24 cellular contexts compared by ENCODE assay signal in genomic region chr2:175461839-175462238, GRCh38.
DNase-seq lines count a peak whose midpoint lies in the region; TF ChIP-seq lines count a peak whose summit lies in the region.
"Had no signal": no experiment of that assay in that cellular context is flagged by ENCODE, and none has a peak within 500 bp of the region (broad histone marks: within the 10 kb centered on the region; RNA-seq: fewer than 3 reads in every experiment).

No MANE protein-coding gene starts in this region.

- H3K4me3 ChIP-seq in HL-60 (replicated peaks; ENCODE audit: insufficient read depth, low read length) = no peak overlapping the region
- H3K4me3 ChIP-seq: coronary artery, smooth muscle cell, thoracic aorta had no signal

- no peaks in the 10 kb centered on the region for H3K27me3 ChIP-seq in HL-60 (ENCODE audit: insufficient read depth, poor library complexity, severe bottlenecking)

- peak in 1 of 2 experiments; percentile 42 for DNase-seq in HL-60 (ENCODE audit: low read depth in 1 of 2, low spot score in 1 of 2)
- peak; percentile 33 for DNase-seq in NCI-H187 treated with DMSO at 0.1 percent for 48 hours (lab: John Stamatoyannopoulos, UW)
- peak; percentile 95 for DNase-seq in NCI-H748 (lab: John Stamatoyannopoulos, UW; ENCODE audit: unreplicated experiment)
- peak; percentile 57 for DNase-seq in left kidney (ENCODE audit: low read depth, low spot score)
- DNase-seq in GM19240 (ENCODE audit: insufficient read length, low spot score) = no peak
- DNase-seq in nucleus accumbens (lab: John Stamatoyannopoulos, UW) = no peak
- no peak for DNase-seq in RKO (ENCODE audit: low spot score)
- DNase-seq: activated CD4-positive, alpha-beta T cell treated with anti-CD3 and anti-CD28 coated beads for 1 hour; activated CD8-positive, alpha-beta memory T cell treated with anti-CD3 and anti-CD28 coated beads for 24 hours; activated naive CD4-positive, alpha-beta T cell treated with anti-CD3 and anti-CD28 coated beads for 36 hours; activated T-cell treated with anti-CD3 and anti-CD28 coated beads, Interleukin-2, amount 50 U/mL, for 4 hours; amygdala; CD4-positive, alpha-beta T cell; DND-41; left cardiac atrium; mesendoderm; NCI-H1105; NCI-H524 treated with DMSO at 0.1 percent for 48 hours; stimulated activated CD4-positive, alpha-beta T cell treated with anti-CD3 and anti-CD28 coated beads, Interleukin-2, amount 100 ng/mL, for 48 hours; stimulated activated naive CD4-positive, alpha-beta T cell treated with Interleukin-2 at 50 U/mL for 16 hours; SW 1271 had no signal

- H3K27ac ChIP-seq in HL-60 (replicated peaks) = peak overlapping the region; percentile 94
- H3K27ac ChIP-seq: coronary artery, thoracic aorta had no signal

- TF ChIP-seq CTCF in HL-60 (IDR thresholded peaks at IDR 0.05; ENCODE audit: insufficient read depth, low read length) = no peak

Comparison
In these comparisons a context has a peak if more than half of its experiments do, and no peak if none do; other contexts are left out.
1. DNase-seq: peak in NCI-H187 treated with DMSO at 0.1 percent for 48 hours (single experiment), NCI-H748 (single experiment) and left kidney (single experiment); none in GM19240 (single experiment), nucleus accumbens (0 of 56) and RKO (single experiment).